In genomic region chr17:11026903-11027302, GRCh38 we compare ENCODE assay signal across 26 cellular contexts.
"Had no signal": no experiment of that assay in that cellular context is flagged by ENCODE, and none has a peak within 500 bp of the region (broad histone marks: within the 10 kb centered on the region; RNA-seq: fewer than 3 reads in every experiment).

No MANE protein-coding gene starts in this region.

- H3K9ac ChIP-seq: parathyroid adenoma had no signal

- H3K9me3 ChIP-seq: neutrophil, ovary, right lobe of liver, sigmoid colon, suprapubic skin, testis, tibial artery, transverse colon, upper lobe of right lung, uterus had no signal

- H3K4me3 ChIP-seq: ovary, right lobe of liver, sigmoid colon, suprapubic skin, testis, tibial artery, transverse colon, upper lobe of right lung, uterus had no signal

- H3K27me3 ChIP-seq: neutrophil, ovary, right lobe of liver, sigmoid colon, suprapubic skin, testis, tibial artery, transverse colon, upper lobe of right lung, uterus had no signal

- H3K27ac ChIP-seq: neutrophil, ovary, parathyroid adenoma, right lobe of liver, sigmoid colon, suprapubic skin, testis, tibial artery, transverse colon, upper lobe of right lung, uterus had no signal

- H3K79me2 ChIP-seq: parathyroid adenoma had no signal

- H3K4me1 ChIP-seq: parathyroid adenoma, right lobe of liver, sigmoid colon, suprapubic skin, testis, tibial artery, upper lobe of right lung, uterus had no signal

- DNase-seq: naive thymus-derived CD4-positive, alpha-beta T cell; natural killer cell; ovary; posterior cingulate gyrus; right cardiac atrium; right lobe of liver; sigmoid colon; small intestine; stimulated activated CD4-positive, alpha-beta T cell treated with anti-CD3 and anti-CD28 coated beads, Interleukin-15, amount 100 ng/mL, for 24 hours; stimulated activated CD4-positive, alpha-beta T cell treated with anti-CD3 and anti-CD28 coated beads, Interleukin-2, amount 100 ng/mL, for 24 hours; stimulated activated CD4-positive, alpha-beta T cell treated with anti-CD3 and anti-CD28 coated beads, Interleukin-4, amount 100 ng/mL, for 1 hour; stimulated activated CD4-positive, alpha-beta T cell treated with anti-CD3 and anti-CD28 coated beads, Interleukin-4, amount 100 ng/mL, for 4 hours; stimulated activated CD8-positive, alpha-beta memory T cell treated with anti-CD3 and anti-CD28 coated beads, Interleukin-4, amount 100 ng/mL, for 48 hours; stimulated activated naive CD4-positive, alpha-beta T cell; stimulated activated naive CD8-positive, alpha-beta T cell treated with anti-CD3 and anti-CD28 coated beads, Interleukin-15, amount 100 ng/mL, for 72 hours; stimulated activated naive CD8-positive, alpha-beta T cell treated with anti-CD3 and anti-CD28 coated beads, Interleukin-15, Interleukin-2, amounts not matched to agents 100 U/mL and 50 U/mL, for 24 hours; substantia nigra; testis; tibial artery; transverse colon; upper lobe of right lung; uterus had no signal

- H2AFZ ChIP-seq: parathyroid adenoma had no signal

- ATAC-seq: naive thymus-derived CD4-positive, alpha-beta T cell; natural killer cell; right cardiac atrium; right lobe of liver; stimulated activated memory B cell treated with anti-CD40 and anti-IgM and Interleukin-4, amounts not matched to agents 10 μg/mL and 1 μg/mL and 100 μg/mL, for 72 hours; stimulated activated naive CD8-positive, alpha-beta T cell treated with anti-CD3 and anti-CD28 coated beads, Interleukin-15, amount 100 ng/mL, for 72 hours; stimulated activated naive CD8-positive, alpha-beta T cell treated with anti-CD3 and anti-CD28 coated beads, Interleukin-15, Interleukin-2, amounts not matched to agents 100 U/mL and 50 U/mL, for 24 hours; upper lobe of right lung had no signal

- H3K36me3 ChIP-seq: neutrophil, ovary, right lobe of liver, sigmoid colon, suprapubic skin, tibial artery, transverse colon, upper lobe of right lung, uterus had no signal
